Comparison of ENCODE assay signal across 1 cellular context in genomic region chr12:52044284-52044983, GRCh38.
TF ChIP-seq lines count a peak whose summit lies in the region.

No MANE protein-coding gene starts in this region.

TF ChIP-seq in H1, 55 proteins besides CTCF, POLR2A, EP300 and RAD21:
- TF ChIP-seq ZNF274 (IDR thresholded peaks at IDR 0.05; ENCODE audit: borderline replicate concordance, extremely low read depth, low read length), result no peak
